In genomic region chr19:24054044-24054935, GRCh38 we compare ENCODE assay signal across 9 cellular contexts. TPM values are rescaled to one million over a fixed set of nuclear protein-coding genes. Genes with fewer than 3 reads are reported as not detected.
A peak's percentile ranks its signal among the peaks of the same experiment; 100 is the strongest.
DNase-seq lines count a peak whose midpoint lies in the region; ATAC-seq and TF ChIP-seq lines count a peak whose summit lies in the region.
"Had no signal": no experiment of that assay in that cellular context is flagged by ENCODE, and none has a peak within 500 bp of the region (broad histone marks: within the 10 kb centered on the region; RNA-seq: fewer than 3 reads in every experiment).

No MANE protein-coding gene starts in this region.

- intact Hi-C loops in right lobe of liver (cut with DNase I) (no loop called here), esophagus squamous epithelium (cut with DNase I) (no loop called here), Calu3 (cut with micrococcal nuclease; ENCODE audit: unreplicated experiment) (no loop called here), left ventricle myocardium superior (cut with micrococcal nuclease) (no loop called here)

- TF ChIP-seq CTCF in right lobe of liver (IDR thresholded peaks at IDR 0.05) = no peak
- no peak for TF ChIP-seq CTCF in esophagus squamous epithelium (IDR thresholded peaks at IDR 0.05)
- TF ChIP-seq CTCF in Calu3 (IDR thresholded peaks at IDR 0.05; ENCODE audit: unreplicated experiment) = no peak

- H3K27ac ChIP-seq in right lobe of liver (peak overlapping the region in 1 of 3 donors; percentile 51), esophagus squamous epithelium (peak overlapping the region in 2 of 4 donors; percentile 36 to 61)

- DNase-seq in Caki2 (ENCODE audit: low read depth) (peak; percentile 62), adipocyte (ENCODE audit: low read depth) (peak; percentile 55), right lobe of liver (peak in 1 of 3 donors; percentile 58), esophagus squamous epithelium (lab: John Stamatoyannopoulos, UW) (no peak), Calu3 (no peak), left ventricle myocardium superior (no peak)
- DNase-seq: NCI-H1417 had no signal

- H3K27me3 ChIP-seq in adipocyte (replicated peaks; ENCODE audit: control insufficient read depth, insufficient read depth, low read length) (no peaks in the 10 kb centered on the region), right lobe of liver (no peaks in the 10 kb centered on the region), esophagus squamous epithelium (no peaks in the 10 kb centered on the region)

- H3K36me3 ChIP-seq in adipocyte (ENCODE audit: control insufficient read depth, insufficient read depth, low read length, severe bottlenecking) (peaks cover 68% of the 10 kb centered on the region), right lobe of liver (peaks cover 0 to 65% (median 31%) of the 10 kb centered on the region in 4 donors), esophagus squamous epithelium (peaks cover 0 to 97% (median 22%) of the 10 kb centered on the region in 3 donors)

- H3K9me3 Mint-ChIP-seq in Calu3 (ENCODE audit: low read depth, unreplicated experiment) = no peaks in the 10 kb centered on the region

- no peak overlapping the region for H3K9ac ChIP-seq in adipocyte (ENCODE audit: low read length)

- 54% methylated on average over 4 of the region's 5 CpGs for WGBS in right lobe of liver (ENCODE audit: insufficient coverage, low coverage, low lambda C conversion rate, missing lambda C conversion rate)
- 19 to 50% methylated on average over 4 of the region's 5 CpGs for WGBS in esophagus squamous epithelium, 2 donors

- H3K36me3 Mint-ChIP-seq in Calu3 (ENCODE audit: insufficient read depth, unreplicated experiment) = peaks cover 49% of the 10 kb centered on the region

- TF ChIP-seq POLR2A in right lobe of liver (IDR thresholded peaks at IDR 0.05) (no peak), esophagus squamous epithelium (IDR thresholded peaks at IDR 0.05) (no peak)

- ATAC-seq in HG03432 (IDR thresholded peaks at IDR 0.05; ENCODE audit: unreplicated experiment) (peak; percentile 75), right lobe of liver (peak in 3 of 4 donors; percentile 36 to 68 (median 49)), GM21737 (IDR thresholded peaks at IDR 0.05; ENCODE audit: unreplicated experiment) (no peak), left ventricle myocardium superior (no peak)

- in situ Hi-C loops in Caki2 (cut with HindIII; ENCODE audit: low pct_unique_long_range_greater_than_20kb, low sequenced_read_pairs) = no loop called here

- no peaks in the 10 kb centered on the region for H3K4me1 Mint-ChIP-seq in Calu3 (ENCODE audit: low read depth, unreplicated experiment)

- BruUV-seq in Calu3 (replicated peaks; lab: Mats Ljungman, UMichigan) = no TSS peak

- no peak overlapping the region for H3K27ac Mint-ChIP-seq in Calu3 (ENCODE audit: unreplicated experiment)

- peaks cover 36% of the 10 kb centered on the region for H3K4me1 ChIP-seq in adipocyte (ENCODE audit: control insufficient read depth, insufficient read depth, low read length)
- H3K4me1 ChIP-seq in right lobe of liver = peaks cover 0 to 11% (median 0%) of the 10 kb centered on the region in 4 donors
- peaks cover 0 to 3% (median 0%) of the 10 kb centered on the region in 3 donors for H3K4me1 ChIP-seq in esophagus squamous epithelium

- H3K4me3 ChIP-seq in adipocyte (ENCODE audit: low read length) (no peak overlapping the region), right lobe of liver (no peak overlapping the region), esophagus squamous epithelium (no peak overlapping the region)

- no peak overlapping the region for H3K4me3 Mint-ChIP-seq in Calu3 (ENCODE audit: low read depth, unreplicated experiment)

- CTCF ChIA-PET in Calu3 (lab: Charles Lee) = no interaction called here

- no peaks in the 10 kb centered on the region for H3K27me3 Mint-ChIP-seq in Calu3 (ENCODE audit: unreplicated experiment)

- H3K9me3 ChIP-seq in adipocyte (ENCODE audit: control insufficient read depth, low read length) (no peaks in the 10 kb centered on the region), right lobe of liver (no peaks in the 10 kb centered on the region), esophagus squamous epithelium (no peaks in the 10 kb centered on the region)

RNA-seq across cellular contexts. Expression of gene ZNF254, which starts 32.7 kb away (rescaled TPM):
- total RNA-seq in Caki2 (2014; rRNA removed; shearing (Covaris generic); ENCODE audit: low replicate concordance) = 3.2 and 5.9 TPM in 2 replicates
- total RNA-seq in right lobe of liver (1 to 10 TPM; 5.2 to 10.0 (median 8.0) TPM), esophagus squamous epithelium (10 to 100 TPM in 1 of 4 donors, 1 to 10 TPM in 3; 6.1 to 18.3 (median 8.8) TPM), Calu3 (2022) (14.5 and 17.3 TPM in 2 replicates), left ventricle myocardium superior (10.2 TPM)

Comparison
In these comparisons a context has a peak if more than half of its experiments do, and no peak if none do; other contexts are left out.
1. DNase-seq: peak in Caki2 (single experiment) and adipocyte (single experiment); none in esophagus squamous epithelium (single experiment), Calu3 (single experiment) and left ventricle myocardium superior (single experiment).
2. ATAC-seq: peak in HG03432 (single experiment) and right lobe of liver (3 of 4); none in GM21737 (single experiment) and left ventricle myocardium superior (single experiment).